ENCODE assay signal across 1 cellular context in the genomic region with DNA sequence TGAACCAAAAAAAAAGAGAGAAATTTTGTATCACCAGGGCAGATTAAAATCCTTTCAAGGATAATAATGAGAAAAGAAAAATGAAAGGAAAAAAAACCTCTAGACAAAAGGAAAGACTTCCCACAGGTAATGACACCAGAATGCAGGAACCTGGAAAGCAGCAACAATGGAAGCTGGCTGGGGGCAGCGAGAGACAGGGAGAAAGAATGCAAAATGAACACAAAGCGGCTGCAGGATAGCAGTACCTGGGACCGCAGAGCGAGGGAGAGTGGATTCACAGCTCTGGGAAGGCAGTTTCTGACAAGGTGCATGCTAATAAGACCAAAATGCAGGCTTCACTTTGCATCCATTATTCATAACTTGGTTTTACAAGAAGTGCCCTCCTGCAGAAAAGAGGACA.
TF ChIP-seq lines count a peak whose summit lies in the region.

No MANE protein-coding gene starts in this region.

TF ChIP-seq in GM23338, 12 proteins besides CTCF, POLR2A, EP300 and RAD21 (continued from another document):
- TF ChIP-seq ZNF462 (CRISPR knock-in tag; IDR thresholded peaks at IDR 0.05) (peak; percentile 66; the same call in 1 of the 2 replicates), EZH2 (IDR thresholded peaks at IDR 0.05; ENCODE audit: low read depth, unreplicated experiment) (no peak), ZNF331 (CRISPR knock-in tag; IDR thresholded peaks at IDR 0.05; ENCODE audit: low read depth) (no peak), CREB1 (CRISPR knock-in tag; IDR thresholded peaks at IDR 0.05; ENCODE audit: low read depth) (peak; percentile 58)
